Comparison of ENCODE assay signal across 16 cellular contexts in the genomic region with DNA sequence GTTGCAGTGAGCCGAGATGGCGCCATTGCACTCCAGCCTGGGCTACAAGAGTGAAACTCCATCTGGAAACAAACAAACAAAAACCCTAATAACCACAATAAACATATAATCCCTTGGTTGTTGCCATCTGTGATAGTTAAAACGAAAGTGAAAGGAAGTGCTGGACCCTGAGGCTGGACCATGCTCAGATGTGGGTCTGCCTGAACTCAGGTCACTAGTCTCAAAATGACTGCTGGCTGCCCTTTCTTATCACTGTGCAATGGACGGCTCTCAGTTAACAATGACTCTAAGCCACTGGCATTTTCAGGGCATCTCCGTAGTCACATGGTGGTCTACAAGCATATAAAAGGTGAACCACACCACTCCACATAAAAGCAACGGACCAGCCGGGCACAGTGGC.
"Had no signal": no experiment of that assay in that cellular context is flagged by ENCODE, and none has a peak within 500 bp of the region (broad histone marks: within the 10 kb centered on the region; RNA-seq: fewer than 3 reads in every experiment).

No MANE protein-coding gene starts in this region.

- H3K27ac Mint-ChIP-seq: activated naive CD8-positive, alpha-beta T cell treated with anti-CD3 and anti-CD28 coated beads for 36 hours; memory B cell had no signal

- H3K4me3 Mint-ChIP-seq: activated naive CD8-positive, alpha-beta T cell treated with anti-CD3 and anti-CD28 coated beads for 36 hours; memory B cell; neural crest cell had no signal

- ATAC-seq: esophagus mucosa had no signal

- H3K36me3 Mint-ChIP-seq: activated naive CD8-positive, alpha-beta T cell treated with anti-CD3 and anti-CD28 coated beads for 36 hours; memory B cell had no signal

- H3K4me1 Mint-ChIP-seq: activated naive CD8-positive, alpha-beta T cell treated with anti-CD3 and anti-CD28 coated beads for 36 hours had no signal

- H3K27me3 Mint-ChIP-seq: activated naive CD8-positive, alpha-beta T cell treated with anti-CD3 and anti-CD28 coated beads for 36 hours had no signal

- H3K9me3 Mint-ChIP-seq: activated naive CD8-positive, alpha-beta T cell treated with anti-CD3 and anti-CD28 coated beads for 36 hours; memory B cell had no signal

- H3K27me3 ChIP-seq: brain microvascular endothelial cell, ovary, thyroid gland, vagina had no signal

- H3K36me3 ChIP-seq: brain microvascular endothelial cell, ovary, thyroid gland, vagina had no signal

- H3K4me3 ChIP-seq: ovary, thyroid gland, vagina had no signal

- DNase-seq: activated CD4-positive, alpha-beta T cell treated with anti-CD3 and anti-CD28 coated beads for 1 hour; activated CD4-positive, alpha-beta T cell treated with anti-CD3 and anti-CD28 coated beads, Interleukin-2, amount 50 U/mL, for 48 hours; activated gamma-delta T cell treated with Interleukin-2 at 50 U/mL for 16 hours; activated naive CD8-positive, alpha-beta T cell treated with anti-CD3 and anti-CD28 coated beads for 36 hours; activated T-cell treated with anti-CD3 and anti-CD28 coated beads, Interleukin-2, amount 50 U/mL, for 48 hours; brain microvascular endothelial cell; cerebellar nuclear complex; dermis blood vessel endothelial cell; ovary; stimulated activated CD4-positive, alpha-beta T cell treated with anti-CD3 and anti-CD28 coated beads, Interleukin-15, amount 100 ng/mL, for 24 hours; stimulated activated CD4-positive, alpha-beta T cell treated with anti-CD3 and anti-CD28 coated beads, Interleukin-4, amount 100 ng/mL, for 24 hours; thyroid gland had no signal

- H3K27ac ChIP-seq: brain microvascular endothelial cell, ovary, thyroid gland, vagina had no signal

- H3K9me3 ChIP-seq: ovary, thyroid gland, vagina had no signal

- H3K4me1 ChIP-seq: vagina had no signal
